ENCODE assay signal across 8 cellular contexts in the genomic region with DNA sequence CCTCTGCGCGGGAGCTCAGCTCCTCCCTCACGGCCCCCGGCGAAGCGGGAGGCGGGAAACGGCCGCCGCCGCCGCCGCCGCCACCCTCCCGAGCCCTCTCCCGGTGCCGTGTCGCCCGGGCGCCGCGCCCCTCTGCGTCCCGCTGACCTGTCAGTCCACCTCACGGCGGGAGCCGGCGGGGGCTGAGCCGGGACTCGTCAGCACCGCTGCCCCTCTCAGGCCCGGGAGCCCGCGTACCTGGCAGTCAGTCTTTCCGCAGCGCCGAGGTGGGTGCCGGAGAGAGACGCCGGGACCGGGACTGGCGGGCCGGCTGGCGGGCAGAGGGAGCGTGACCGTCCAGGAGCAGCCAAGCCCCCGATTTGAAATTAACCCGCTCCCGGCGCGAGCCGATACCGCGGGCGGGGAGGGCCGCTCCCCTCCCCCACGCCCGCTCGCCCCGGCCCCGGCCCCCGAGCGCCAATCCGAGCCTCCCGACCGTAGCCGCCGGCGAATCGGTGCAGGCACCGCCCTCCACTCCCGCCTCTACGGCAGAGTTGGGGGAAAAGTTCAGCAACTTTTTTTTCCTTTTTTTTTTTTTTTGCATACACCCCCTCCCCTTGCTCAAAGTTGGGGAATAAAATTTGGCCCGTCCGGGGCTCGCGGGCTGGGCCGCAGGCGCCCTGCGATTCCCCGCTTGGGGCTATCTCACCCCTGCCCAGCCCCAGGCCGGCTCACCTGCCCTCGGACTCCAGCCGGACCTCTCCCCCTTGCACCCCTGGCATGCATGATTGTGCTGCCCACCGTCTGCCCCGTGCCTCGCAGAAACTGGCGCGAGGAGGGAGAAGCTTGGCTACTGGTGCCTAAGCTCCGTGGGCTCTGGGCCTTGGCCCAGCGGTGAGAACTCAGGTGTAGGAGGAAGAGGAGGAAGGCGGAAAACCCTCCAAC. TPM values are rescaled to one million over a fixed set of nuclear protein-coding genes. Genes with fewer than 3 reads are reported as not detected.
A peak's percentile ranks its signal among the peaks of the same experiment; 100 is the strongest.
DNase-seq lines count a peak whose midpoint lies in the region; ATAC-seq and TF ChIP-seq lines count a peak whose summit lies in the region.

No MANE protein-coding gene starts in this region.

- WGBS in tibial nerve, 2 donors = 0 to 1% methylated on average over 45 to 71 of the region's 92 CpGs

- peaks cover 8% of the 10 kb centered on the region for H3K27me3 ChIP-seq in colonic mucosa
- peaks cover 2 to 82% of the 10 kb centered on the region in 2 donors for H3K27me3 ChIP-seq in tibial nerve

- H3K36me3 ChIP-seq in colonic mucosa = no peaks in the 10 kb centered on the region
- H3K36me3 ChIP-seq in tibial nerve = no peaks in the 10 kb centered on the region

- intact Hi-C loops in CD14-positive monocyte (cut with micrococcal nuclease) (no loop called here), colonic mucosa (cut with DNase I) (no loop called here)

- H3K36me3 Mint-ChIP-seq in CD14-positive monocyte (peaks cover 10 to 15% of the 10 kb centered on the region in 2 donors), mesothelial cell of epicardium (no peaks in the 10 kb centered on the region)

- DNase-seq in CD14-positive monocyte (ENCODE audit: low spot score) (no peak), RPMI8226 (peak; percentile 62), colonic mucosa (peak; percentile 80), mesothelial cell of epicardium (ENCODE audit: low spot score in 2 of 2, unreplicated experiment in 2 of 2) (peak in 1 of 2 experiments; percentile 47), tibial nerve (ENCODE audit: low spot score in 2 of 2) (no peak), NCI-H187 (lab: John Stamatoyannopoulos, UW) (no peak)

- no peak for TF ChIP-seq CTCF in CD14-positive monocyte (IDR thresholded peaks at IDR 0.05)
- TF ChIP-seq CTCF in colonic mucosa (IDR thresholded peaks at IDR 0.05) = no peak
- TF ChIP-seq CTCF in mesothelial cell of epicardium (IDR thresholded peaks at IDR 0.05; ENCODE audit: unreplicated experiment) = no peak
- no peak for TF ChIP-seq CTCF in tibial nerve (IDR thresholded peaks at IDR 0.05)

- ATAC-seq in GM19023 (IDR thresholded peaks at IDR 0.05; ENCODE audit: unreplicated experiment) (peak; percentile 36), HG03066 (IDR thresholded peaks at IDR 0.05; ENCODE audit: low read depth, unreplicated experiment) (peak; percentile 35)

- H3K4me3 ChIP-seq in colonic mucosa (peak overlapping the region; percentile 86), tibial nerve (peak overlapping the region; percentile 32 to 68 (median 62))

- no peak for TF ChIP-seq EP300 in tibial nerve (IDR thresholded peaks at IDR 0.05)

- H3K9me3 ChIP-seq in colonic mucosa (no peaks in the 10 kb centered on the region), tibial nerve (no peaks in the 10 kb centered on the region)

- H3K27me3 Mint-ChIP-seq in CD14-positive monocyte (ENCODE audit: low read depth in 3 of 3) = peaks cover 3 to 6% (median 4%) of the 10 kb centered on the region in 3 donors
- peaks cover 31% of the 10 kb centered on the region for H3K27me3 Mint-ChIP-seq in mesothelial cell of epicardium (ENCODE audit: low read depth)

- no peak for TF ChIP-seq POLR2A in tibial nerve (IDR thresholded peaks at IDR 0.05)

- peak overlapping the region; percentile 53 to 81 for H3K9ac ChIP-seq in colonic mucosa (ENCODE audit: low read depth in 2 of 2, low read length in 2 of 2)

- H3K9me3 Mint-ChIP-seq in CD14-positive monocyte = peaks cover 0 to 2% (median 0%) of the 10 kb centered on the region in 7 donors
- no peaks in the 10 kb centered on the region for H3K9me3 Mint-ChIP-seq in mesothelial cell of epicardium

- H3K4me3 Mint-ChIP-seq in CD14-positive monocyte = peak overlapping the region; percentile 93 to 97
- peak overlapping the region; percentile 88 for H3K4me3 Mint-ChIP-seq in mesothelial cell of epicardium

- H3K27ac Mint-ChIP-seq in CD14-positive monocyte (peak overlapping the region in 1 of 7 donors; percentile 20), mesothelial cell of epicardium (no peak overlapping the region)

- H3K4me1 ChIP-seq in colonic mucosa (peaks cover 19% of the 10 kb centered on the region), tibial nerve (peaks cover 0 to 25% (median 15%) of the 10 kb centered on the region in 4 donors)

- peak overlapping the region; percentile 13 for H3K27ac ChIP-seq in colonic mucosa
- no peak overlapping the region for H3K27ac ChIP-seq in tibial nerve

- peaks cover 52% of the 10 kb centered on the region for H3K4me1 Mint-ChIP-seq in CD14-positive monocyte
- peaks cover 38% of the 10 kb centered on the region for H3K4me1 Mint-ChIP-seq in mesothelial cell of epicardium

RNA-seq across cellular contexts. Expression of gene E2F8, which starts 0.8 kb away (rescaled TPM):
- not detected for polyA plus RNA-seq in CD14-positive monocyte
- 10 to 100 TPM in 1 of 2 donors, 1 to 10 TPM in 1; 5.5 to 26.8 TPM for total RNA-seq in colonic mucosa
- total RNA-seq in mesothelial cell of epicardium = 5.2 to 6.1 TPM (median 5.6 TPM) in 3 replicates
- total RNA-seq in tibial nerve = not detected

RNA-seq across cellular contexts. Expression of gene CSRP3, which starts 39.7 kb away (rescaled TPM):
- not detected for polyA plus RNA-seq in CD14-positive monocyte
- total RNA-seq in colonic mucosa (under 1 TPM in 1 of 2 donors, not detected in 1; 0.35 TPM), mesothelial cell of epicardium (not detected in 3 replicates), tibial nerve (not detected)

Comparison
In these comparisons a context has a peak if more than half of its experiments do, and no peak if none do; other contexts are left out.
1. DNase-seq: peak in RPMI8226 (single experiment) and colonic mucosa (single experiment); none in CD14-positive monocyte (single experiment), tibial nerve (0 of 2) and NCI-H187 (0 of 2).